Comparison of ENCODE assay signal across 1 cellular context in genomic region chr7:5549096-5549896, GRCh38.
TF ChIP-seq lines count a peak whose summit lies in the region.

No MANE protein-coding gene starts in this region.

TF ChIP-seq in HCT116, 20 proteins besides CTCF, POLR2A, EP300 and RAD21 (continued from another document):
- TF ChIP-seq ZBTB33 (IDR thresholded peaks at IDR 0.05; ENCODE audit: extremely low read depth, insufficient replicate concordance, low read length) (no peak), ZFX (IDR thresholded peaks at IDR 0.05) (no peak), TCF7L2 (IDR thresholded peaks at IDR 0.05; ENCODE audit: borderline replicate concordance, extremely low read depth, insufficient read depth, insufficient read length) (peak; percentile 32)
